In the genomic region with DNA sequence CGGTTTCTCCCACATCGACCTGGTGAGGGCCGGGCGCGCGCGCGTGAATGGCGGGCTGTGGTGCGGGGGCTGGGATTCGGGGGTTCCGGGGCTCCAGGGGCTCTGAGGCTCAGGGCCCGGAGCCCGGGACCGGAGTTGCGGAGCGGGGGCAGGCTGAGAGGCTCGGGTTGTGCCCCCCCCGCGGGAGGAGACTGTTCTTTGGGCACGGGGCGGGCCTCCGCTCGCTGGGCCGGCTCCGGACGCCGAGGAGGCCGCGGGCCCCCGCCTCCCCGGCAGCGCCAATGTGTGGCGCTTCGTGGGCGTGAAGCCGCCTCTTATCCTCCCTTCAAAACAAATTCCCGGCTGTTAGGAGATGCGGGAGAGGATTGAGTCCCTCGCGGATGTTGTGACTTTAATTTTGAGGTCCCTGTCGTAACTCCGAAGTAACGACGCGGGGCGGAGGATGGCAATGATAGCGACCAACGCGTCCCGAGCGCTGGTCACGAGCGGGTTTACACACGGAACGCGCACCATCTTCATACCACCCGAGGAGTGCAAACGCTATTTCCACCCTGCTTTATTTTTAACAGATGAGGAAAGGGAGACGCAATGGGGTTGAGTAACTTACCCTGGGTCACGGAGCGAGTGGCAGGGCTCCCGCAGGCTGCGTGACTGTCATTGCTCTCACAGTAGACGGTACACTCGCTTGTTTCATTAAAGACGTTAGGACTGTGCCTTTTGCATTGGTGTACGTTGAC, we compare ENCODE assay signal across 8 cellular contexts. TPM values are rescaled to one million over a fixed set of nuclear protein-coding genes. Genes with fewer than 3 reads are reported as not detected.
DNase-seq lines count a peak whose midpoint lies in the region; ATAC-seq and TF ChIP-seq lines count a peak whose summit lies in the region.

No MANE protein-coding gene starts in this region.

- ATAC-seq in activated T-helper 17 cell treated with anti-CD3 and anti-CD28 coated beads, Interleukin-2, amount 50 U/mL, for 72 hours (replicated peaks), result peak; percentile 56
- ATAC-seq in HG03520 (IDR thresholded peaks at IDR 0.05; ENCODE audit: unreplicated experiment), result no peak

- no peak for TF ChIP-seq CTCF in H9 (conservative IDR thresholded peaks at IDR 0.05)

- H3K23ac ChIP-seq in H9 (ENCODE audit: insufficient read length, low read depth, low read length), result no peak overlapping the region

- peak overlapping the region; percentile 98 for H3K4me2 ChIP-seq in H9 (ENCODE audit: insufficient read depth, insufficient read length, low read length)

- H3K14ac ChIP-seq in H9 (ENCODE audit: insufficient read depth, low read length), result peak overlapping the region; percentile 59; the same call in 1 of the 2 replicates

- no peaks in the 10 kb centered on the region; the same call in 1 of the 2 replicates for H3K4me1 ChIP-seq in H9 (ENCODE audit: insufficient read depth, low read length)

- H3K79me2 ChIP-seq in H9 (ENCODE audit: insufficient read depth, low read length), result peaks cover 35% of the 10 kb centered on the region; the same call in 1 of the 2 replicates

- no peaks in the 10 kb centered on the region for H3K9me3 Mint-ChIP-seq in H9
- H3K9me3 Mint-ChIP-seq in activated T-helper 17 cell treated with anti-CD3 and anti-CD28 coated beads, Interleukin-2, amount 50 U/mL, for 72 hours, result no peaks in the 10 kb centered on the region

- no peak overlapping the region for H2BK20ac ChIP-seq in H9 (ENCODE audit: low read depth, low read length, poor library complexity, severe bottlenecking)

- H3T11ph ChIP-seq in H9 (ENCODE audit: low read length), result no peak overlapping the region

- no peaks in the 10 kb centered on the region; the same call in 1 of the 2 replicates for H3K27me3 Mint-ChIP-seq in H9 (ENCODE audit: low read depth)
- no peaks in the 10 kb centered on the region for H3K27me3 Mint-ChIP-seq in activated T-helper 17 cell treated with anti-CD3 and anti-CD28 coated beads, Interleukin-2, amount 50 U/mL, for 72 hours

- peak overlapping the region; percentile 97 to 98 for H3K4me3 Mint-ChIP-seq in H9
- peak overlapping the region; percentile 93 for H3K4me3 Mint-ChIP-seq in activated T-helper 17 cell treated with anti-CD3 and anti-CD28 coated beads, Interleukin-2, amount 50 U/mL, for 72 hours

- no peaks in the 10 kb centered on the region for H3K9me3 ChIP-seq in H9 (ENCODE audit: control insufficient read depth, low read depth, low read length)

- H2AK5ac ChIP-seq in H9 (ENCODE audit: insufficient read length, low read length), result no peak overlapping the region

- no peak overlapping the region for H3K4ac ChIP-seq in H9 (ENCODE audit: low read depth, low read length)

- peaks cover 3% of the 10 kb centered on the region for H3K23me2 ChIP-seq in H9 (ENCODE audit: insufficient read length, low read depth, low read length, poor library complexity, severe bottlenecking)

- H2BK120ac ChIP-seq in H9 (ENCODE audit: low read depth, low read length, poor library complexity, severe bottlenecking), result no peak overlapping the region

- no peak overlapping the region for H4K8ac ChIP-seq in H9 (replicated peaks; ENCODE audit: insufficient read length, low read depth, low read length)

- peaks cover 15 to 52% (median 40%) of the 10 kb centered on the region in 3 experiments for H3K36me3 Mint-ChIP-seq in H9 (ENCODE audit: insufficient read depth in 1 of 3, low read depth in 3 of 3)
- peaks cover 87% of the 10 kb centered on the region for H3K36me3 Mint-ChIP-seq in activated T-helper 17 cell treated with anti-CD3 and anti-CD28 coated beads, Interleukin-2, amount 50 U/mL, for 72 hours (ENCODE audit: low read depth)

- H4K5ac ChIP-seq in H9 (ENCODE audit: insufficient read length, low read depth, low read length), result no peak overlapping the region

- peak overlapping the region; percentile 63 to 97 (median 95); a peak in 6 of 7 replicates for H3K27ac Mint-ChIP-seq in H9
- H3K27ac Mint-ChIP-seq in activated T-helper 17 cell treated with anti-CD3 and anti-CD28 coated beads, Interleukin-2, amount 50 U/mL, for 72 hours, result peak overlapping the region; percentile 84

- no peak overlapping the region for H2BK5ac ChIP-seq in H9 (ENCODE audit: insufficient read length, low read length)

- no peak overlapping the region for H3K27ac ChIP-seq in H9 (ENCODE audit: insufficient read length, low read depth, low read length)

- no peak overlapping the region for H2BK15ac ChIP-seq in H9 (ENCODE audit: low read depth, low read length)

- H3K9ac ChIP-seq in H9 (ENCODE audit: extremely low read depth, insufficient read length, low read length), result peak overlapping the region; percentile 89

- no peaks in the 10 kb centered on the region for H3K79me1 ChIP-seq in H9 (ENCODE audit: insufficient read depth, low read depth, low read length, poor library complexity, severe bottlenecking)

- H3K18ac ChIP-seq in H9 (ENCODE audit: insufficient read length, low read depth, low read length), result peak overlapping the region; percentile 30

- DNase-seq in NCI-H1694 (lab: John Stamatoyannopoulos, UW), result peak; percentile 3
- no peak for DNase-seq in NCI-H1694 treated with DMSO at 0.1 percent for 48 hours (lab: John Stamatoyannopoulos, UW)
- no peak for DNase-seq in H9
- DNase-seq in M059J (ENCODE audit: low read depth), result peak; percentile 44
- peak; percentile 27 for DNase-seq in germinal center (ENCODE audit: low spot score)
- DNase-seq in occipital lobe (lab: John Stamatoyannopoulos, UW), result peak; percentile 63

- no CpG with 5 or more reads among the region's 68 CpGs for WGBS in H9 (ENCODE audit: extremely low coverage, insufficient read length, low lambda C conversion rate)

- no peak overlapping the region for H4K91ac ChIP-seq in H9 (ENCODE audit: insufficient read length, low read depth, low read length)

- no peak overlapping the region for H2BK12ac ChIP-seq in H9 (ENCODE audit: insufficient read length, low read depth, low read length)

- H4K20me1 ChIP-seq in H9 (ENCODE audit: control insufficient read depth, insufficient read depth, insufficient read length), result no peaks in the 10 kb centered on the region

- H3K56ac ChIP-seq in H9 (ENCODE audit: insufficient read length, low read depth, low read length), result no peak overlapping the region

- H2AFZ ChIP-seq in H9 (ENCODE audit: low read length), result no peak overlapping the region

- H3K27me3 ChIP-seq in H9 (ENCODE audit: insufficient read depth, low read length), result no peaks in the 10 kb centered on the region

- peaks cover 15 to 24% of the 10 kb centered on the region in 2 experiments for H3K4me1 Mint-ChIP-seq in H9
- peaks cover 15% of the 10 kb centered on the region for H3K4me1 Mint-ChIP-seq in activated T-helper 17 cell treated with anti-CD3 and anti-CD28 coated beads, Interleukin-2, amount 50 U/mL, for 72 hours

RNA-seq across cellular contexts. Expression of a gene that starts 0.5 kb away (rescaled TPM):
- 204 and 206 TPM in 2 replicates for total RNA-seq in H9 (2021)
- 138 and 188 TPM in 2 replicates for total RNA-seq in M059J (2014; rRNA removed; shearing (Covaris generic))
- total RNA-seq in activated T-helper 17 cell treated with anti-CD3 and anti-CD28 coated beads, Interleukin-2, amount 50 U/mL, for 72 hours, result 100 to 1,000 TPM; 125 to 159 TPM
- total RNA-seq in occipital lobe, result 200 TPM

RNA-seq across cellular contexts. Expression of a gene that starts 24.5 kb away (rescaled TPM):
- total RNA-seq in H9 (2021), result 40.5 and 43.3 TPM in 2 replicates
- 24.4 and 24.6 TPM in 2 replicates for total RNA-seq in M059J (2014; rRNA removed; shearing (Covaris generic))
- total RNA-seq in activated T-helper 17 cell treated with anti-CD3 and anti-CD28 coated beads, Interleukin-2, amount 50 U/mL, for 72 hours, result 10 to 100 TPM; 11.9 to 30.4 TPM
- 21.7 TPM for total RNA-seq in occipital lobe

RNA-seq across cellular contexts. Expression of a gene that starts 52.8 kb away (rescaled TPM):
- total RNA-seq in H9 (2021) (32.5 and 35.1 TPM in 2 replicates), occipital lobe (10.9 TPM)
- 10.1 and 15.3 TPM in 2 replicates for total RNA-seq in M059J (2014; rRNA removed; shearing (Covaris generic))
- total RNA-seq in activated T-helper 17 cell treated with anti-CD3 and anti-CD28 coated beads, Interleukin-2, amount 50 U/mL, for 72 hours, result 1 to 10 TPM in 1 of 2 donors, under 1 TPM in 1; 0.82 to 1.9 TPM

Comparison
In these comparisons a context has a peak if more than half of its experiments do, and no peak if none do; other contexts are left out.
1. DNase-seq: peak in NCI-H1694 (single experiment), M059J (single experiment), germinal center (single experiment) and occipital lobe (single experiment); none in NCI-H1694 treated with DMSO at 0.1 percent for 48 hours (single experiment) and H9 (single experiment).